ENCODE assay signal across 31 cellular contexts in genomic region chr9:69083321-69083720, GRCh38. TPM values are rescaled to one million over a fixed set of nuclear protein-coding genes. Genes with fewer than 3 reads are reported as not detected.
"Had no signal": no experiment of that assay in that cellular context is flagged by ENCODE, and none has a peak within 500 bp of the region (broad histone marks: within the 10 kb centered on the region; RNA-seq: fewer than 3 reads in every experiment).

No MANE protein-coding gene starts in this region.

- H3K4me1 Mint-ChIP-seq: activated CD4-positive, alpha-beta T cell treated with anti-CD3 and anti-CD28 coated beads for 36 hours; activated CD4-positive, alpha-beta T cell treated with anti-CD3 and anti-CD28 coated beads, Interleukin-2, amount 10 ng/mL, durations not matched to agents 24 days and 14 days; activated CD8-positive, alpha-beta memory T cell treated with anti-CD3 and anti-CD28 coated beads, Interleukin-2, amount 10 ng/mL, durations not matched to agents 7 days and 5 days; activated naive CD4-positive, alpha-beta T cell treated with anti-CD3 and anti-CD28 coated beads, Interleukin-2, amount 10 ng/mL, durations not matched to agents 7 days and 5 days; activated naive CD8-positive, alpha-beta T cell treated with anti-CD3 and anti-CD28 coated beads, Interleukin-2, amount 10 ng/mL, durations not matched to agents 7 days and 5 days; central memory CD8-positive, alpha-beta T cell had no signal

- H3K36me3 ChIP-seq: ascending aorta, heart left ventricle, WERI-Rb-1 had no signal

- H3K9me3 Mint-ChIP-seq: activated naive CD4-positive, alpha-beta T cell treated with anti-CD3 and anti-CD28 coated beads, Interleukin-2, amount 10 ng/mL, durations not matched to agents 7 days and 5 days; activated T-helper 1 cell treated with anti-CD3 and anti-CD28 coated beads, Interleukin-12 subunit alpha, Interleukin-12 subunit beta, Interleukin-2, Interleukin-4 antibody, amounts not matched to agents 30 ng/mL and 10 ng/mL and 1 ng/mL, durations not matched to agents 14 hours and 24 hours and 36 hours; activated T-helper 2 cell treated with anti-CD3 and anti-CD28 coated beads, Interferon-gamma antibody, Interleukin-2, Interleukin-4, amounts not matched to agents 10 μg/mL and 5 μg/mL and 100 μg/mL, durations not matched to agents 14 hours and 24 hours and 36 hours; central memory CD8-positive, alpha-beta T cell; dendritic cell treated with granulocyte-macrophage colony-stimulating factor and Interleukin-4, amounts not matched to agents 40 ng/mL and 50 ng/mL, for 4 days; T-helper 2 cell treated with Interferon-gamma antibody and Interleukin-4, amounts not matched to agents 5 μg/mL and 100 μg/mL, for 36 hours had no signal

- H3K4me3 Mint-ChIP-seq: activated CD4-positive, alpha-beta memory T cell treated with anti-CD3 and anti-CD28 coated beads for 36 hours; activated CD4-positive, alpha-beta T cell treated with anti-CD3 and anti-CD28 coated beads for 36 hours; activated CD4-positive, alpha-beta T cell treated with anti-CD3 and anti-CD28 coated beads, Interleukin-2, amount 10 ng/mL, durations not matched to agents 24 days and 14 days; activated CD8-positive, alpha-beta memory T cell treated with anti-CD3 and anti-CD28 coated beads, Interleukin-2, amount 10 ng/mL, durations not matched to agents 7 days and 5 days; activated CD8-positive, alpha-beta T cell treated with anti-CD3 and anti-CD28 coated beads, Interleukin-2, amount 10 ng/mL, durations not matched to agents 7 days and 5 days; activated naive CD4-positive, alpha-beta T cell treated with anti-CD3 and anti-CD28 coated beads, Interleukin-2, amount 10 ng/mL, durations not matched to agents 7 days and 5 days; activated naive CD8-positive, alpha-beta T cell treated with anti-CD3 and anti-CD28 coated beads, Interleukin-2, amount 10 ng/mL, durations not matched to agents 7 days and 5 days; activated T-helper 1 cell treated with anti-CD3 and anti-CD28 coated beads, Interleukin-12 subunit alpha, Interleukin-12 subunit beta, Interleukin-2, Interleukin-4 antibody, amounts not matched to agents 30 ng/mL and 10 ng/mL and 1 ng/mL, durations not matched to agents 14 hours and 24 hours and 36 hours; brain; central memory CD8-positive, alpha-beta T cell; dendritic cell treated with granulocyte-macrophage colony-stimulating factor and Interleukin-4, amounts not matched to agents 40 ng/mL and 50 ng/mL, for 4 days; T-helper 17 cell; T-helper 2 cell treated with Interferon-gamma antibody and Interleukin-4, amounts not matched to agents 5 μg/mL and 100 μg/mL, for 36 hours had no signal

- DNase-seq: activated CD4-positive, alpha-beta memory T cell treated with anti-CD3 and anti-CD28 coated beads for 36 hours; activated CD4-positive, alpha-beta T cell treated with anti-CD3 and anti-CD28 coated beads for 36 hours; activated CD4-positive, alpha-beta T cell treated with anti-CD3 and anti-CD28 coated beads, Interleukin-2, amount 10 ng/mL, durations not matched to agents 24 days and 14 days; activated CD4-positive, CD25-positive, alpha-beta regulatory T cell; activated CD4-positive, CD25-positive, alpha-beta regulatory T cell treated with anti-CD3 and anti-CD28 coated beads, Interleukin-2, amount 50 U/mL, for 72 hours; activated CD8-positive, alpha-beta memory T cell treated with anti-CD3 and anti-CD28 coated beads, Interleukin-2, amount 10 ng/mL, durations not matched to agents 7 days and 5 days; activated CD8-positive, alpha-beta memory T cell treated with anti-CD3 and anti-CD28 coated beads, Interleukin-2, amount 50 U/mL, for 4 hours; activated CD8-positive, alpha-beta T cell treated with anti-CD3 and anti-CD28 coated beads, Interleukin-2, amount 10 ng/mL, durations not matched to agents 7 days and 5 days; activated effector memory CD4-positive, alpha-beta T cell treated with anti-CD3 and anti-CD28 coated beads, Interleukin-2, amount 50 U/mL, for 16 hours; activated naive CD4-positive, alpha-beta T cell treated with anti-CD3 and anti-CD28 coated beads, Interleukin-2, amount 10 ng/mL, durations not matched to agents 7 days and 5 days; activated naive CD8-positive, alpha-beta T cell treated with anti-CD3 and anti-CD28 coated beads, Interleukin-2, amount 10 ng/mL, durations not matched to agents 7 days and 5 days; activated T-cell treated with anti-CD3 and anti-CD28 coated beads, Interleukin-2, amount 50 U/mL, for 1 hour; activated T-cell treated with anti-CD3 and anti-CD28 coated beads, Interleukin-2, amount 50 U/mL, for 48 hours; effector CD8-positive, alpha-beta T cell; foreskin fibroblast; glutamatergic neuron; heart left ventricle; T-helper 1 cell; T-helper 17 cell; T1000; WERI-Rb-1 had no signal

- H3K27me3 ChIP-seq: ascending aorta, heart left ventricle had no signal

- ATAC-seq: activated CD4-positive, alpha-beta T cell treated with anti-CD3 and anti-CD28 coated beads for 36 hours; activated CD8-positive, alpha-beta memory T cell treated with anti-CD3 and anti-CD28 coated beads, Interleukin-2, amount 10 ng/mL, durations not matched to agents 7 days and 5 days; activated CD8-positive, alpha-beta T cell treated with anti-CD3 and anti-CD28 coated beads, Interleukin-2, amount 10 ng/mL, durations not matched to agents 7 days and 5 days; activated naive CD4-positive, alpha-beta T cell treated with anti-CD3 and anti-CD28 coated beads, Interleukin-2, amount 50 U/mL, for 72 hours; esophagus mucosa; heart left ventricle; T-helper 17 cell had no signal

- H3K4me3 ChIP-seq: ascending aorta, coronary artery, heart left ventricle had no signal

- H3K27ac ChIP-seq: ascending aorta, coronary artery, WERI-Rb-1 had no signal

- H3K9me3 ChIP-seq: ascending aorta, heart left ventricle had no signal

- H3K27me3 Mint-ChIP-seq: activated CD4-positive, alpha-beta memory T cell treated with anti-CD3 and anti-CD28 coated beads for 36 hours; activated CD4-positive, alpha-beta T cell treated with anti-CD3 and anti-CD28 coated beads for 36 hours; activated CD4-positive, alpha-beta T cell treated with anti-CD3 and anti-CD28 coated beads, Interleukin-2, amount 10 ng/mL, durations not matched to agents 24 days and 14 days; activated CD8-positive, alpha-beta memory T cell treated with anti-CD3 and anti-CD28 coated beads, Interleukin-2, amount 10 ng/mL, durations not matched to agents 7 days and 5 days; activated naive CD4-positive, alpha-beta T cell treated with anti-CD3 and anti-CD28 coated beads, Interleukin-2, amount 10 ng/mL, durations not matched to agents 7 days and 5 days; activated naive CD8-positive, alpha-beta T cell treated with anti-CD3 and anti-CD28 coated beads, Interleukin-2, amount 10 ng/mL, durations not matched to agents 7 days and 5 days; central memory CD8-positive, alpha-beta T cell; dendritic cell treated with granulocyte-macrophage colony-stimulating factor and Interleukin-4, amounts not matched to agents 40 ng/mL and 50 ng/mL, for 4 days; T-helper 17 cell had no signal

- H3K27ac Mint-ChIP-seq: activated CD4-positive, alpha-beta memory T cell treated with anti-CD3 and anti-CD28 coated beads for 36 hours; activated CD4-positive, alpha-beta T cell treated with anti-CD3 and anti-CD28 coated beads for 36 hours; activated CD4-positive, alpha-beta T cell treated with anti-CD3 and anti-CD28 coated beads, Interleukin-2, amount 10 ng/mL, durations not matched to agents 24 days and 14 days; activated CD8-positive, alpha-beta memory T cell treated with anti-CD3 and anti-CD28 coated beads, Interleukin-2, amount 10 ng/mL, durations not matched to agents 7 days and 5 days; activated CD8-positive, alpha-beta T cell treated with anti-CD3 and anti-CD28 coated beads, Interleukin-2, amount 10 ng/mL, durations not matched to agents 7 days and 5 days; activated naive CD4-positive, alpha-beta T cell treated with anti-CD3 and anti-CD28 coated beads, Interleukin-2, amount 10 ng/mL, durations not matched to agents 7 days and 5 days; activated naive CD8-positive, alpha-beta T cell treated with anti-CD3 and anti-CD28 coated beads, Interleukin-2, amount 10 ng/mL, durations not matched to agents 7 days and 5 days; activated T-helper 1 cell treated with anti-CD3 and anti-CD28 coated beads, Interleukin-12 subunit alpha, Interleukin-12 subunit beta, Interleukin-2, Interleukin-4 antibody, amounts not matched to agents 30 ng/mL and 10 ng/mL and 1 ng/mL, durations not matched to agents 14 hours and 24 hours and 36 hours; activated T-helper 2 cell treated with anti-CD3 and anti-CD28 coated beads, Interferon-gamma antibody, Interleukin-2, Interleukin-4, amounts not matched to agents 10 μg/mL and 5 μg/mL and 100 μg/mL, durations not matched to agents 14 hours and 24 hours and 36 hours; brain; dendritic cell treated with granulocyte-macrophage colony-stimulating factor and Interleukin-4, amounts not matched to agents 40 ng/mL and 50 ng/mL, for 4 days; T-helper 17 cell; T-helper 2 cell treated with Interferon-gamma antibody and Interleukin-4, amounts not matched to agents 5 μg/mL and 100 μg/mL, for 36 hours had no signal

RNA-seq across cellular contexts. Expression of gene FXN, which starts 47.8 kb away (rescaled TPM):
- total RNA-seq: ascending aorta had no signal
